Comparison of ENCODE assay signal across 1 cellular context in the genomic region with DNA sequence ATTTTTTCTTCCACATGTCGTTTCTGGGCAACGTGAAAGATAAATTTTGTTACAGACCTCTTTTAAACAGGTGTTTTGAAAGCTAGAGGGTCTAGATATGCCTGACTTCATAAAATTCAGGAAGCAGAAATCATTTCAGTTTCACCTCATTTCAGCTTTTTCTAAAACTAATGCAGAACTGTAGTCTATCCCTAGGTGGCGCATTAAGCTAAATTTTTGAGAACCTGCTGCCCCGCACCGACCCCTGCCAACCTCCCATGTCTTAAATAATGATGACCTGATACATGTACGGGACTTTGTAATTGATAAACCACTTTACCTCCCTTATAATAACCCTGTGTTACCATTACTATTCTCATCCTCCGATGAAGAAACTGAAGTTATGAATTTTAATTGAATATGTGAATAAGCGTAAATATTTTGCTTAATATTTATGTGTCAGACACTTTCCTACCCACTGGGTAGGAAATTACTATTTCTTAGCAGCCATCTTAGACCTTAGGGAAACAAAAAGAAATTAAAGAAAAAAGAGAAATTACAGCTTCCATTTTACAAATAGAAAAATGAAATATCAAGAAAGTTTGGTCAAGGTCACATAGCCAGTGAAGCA.
TF ChIP-seq lines count a peak whose summit lies in the region.

No MANE protein-coding gene starts in this region.

TF ChIP-seq in GM12878, 131 proteins besides CTCF, POLR2A, EP300 and RAD21 (continued from another document):
- no peak for TF ChIP-seq PAX8 (IDR thresholded peaks at IDR 0.05)
- no peak for TF ChIP-seq SRF (IDR thresholded peaks at IDR 0.05; ENCODE audit: low read depth in 2 of 2, low read length in 2 of 2)
- no peak for TF ChIP-seq TARDBP (IDR thresholded peaks at IDR 0.05; ENCODE audit: borderline replicate concordance)
- TF ChIP-seq DPF2 (IDR thresholded peaks at IDR 0.05), result no peak
- TF ChIP-seq FOXK2 (IDR thresholded peaks at IDR 0.05), result no peak
